In the genomic region with DNA sequence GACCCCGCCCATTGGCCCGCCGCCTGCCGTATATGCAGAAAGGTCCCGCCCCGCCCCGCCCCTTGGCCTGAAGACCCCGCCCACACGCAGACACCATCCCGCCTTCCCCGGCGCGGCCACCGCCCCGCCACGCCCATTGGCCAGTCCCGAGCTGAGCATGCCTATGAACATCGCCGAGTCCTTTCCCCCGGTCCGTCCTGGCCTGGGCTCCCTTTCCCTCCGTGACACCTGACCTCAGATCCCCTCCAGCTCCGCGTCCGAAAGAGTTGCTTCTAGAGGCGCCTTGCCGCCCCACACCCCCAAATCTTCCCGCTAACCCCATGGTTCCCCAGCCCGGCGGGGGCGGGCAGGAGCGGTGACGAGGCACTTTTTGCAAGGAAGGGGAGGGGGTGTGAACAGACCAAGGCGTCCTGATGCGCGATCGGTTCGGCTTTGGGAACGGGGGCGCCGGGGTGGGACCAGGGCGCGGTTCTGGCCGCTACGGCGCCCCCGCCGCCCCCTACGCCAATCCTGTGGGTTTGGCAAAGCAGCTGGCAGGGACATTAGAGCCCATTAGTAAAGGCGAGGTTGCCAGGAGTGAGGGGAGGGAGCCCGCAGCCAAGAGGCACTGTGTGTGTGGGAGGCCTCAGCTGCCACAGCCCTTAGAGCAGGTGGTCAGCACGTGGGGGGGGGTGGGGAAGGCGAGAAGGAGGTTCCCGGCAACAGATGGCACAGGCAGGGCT, we compare ENCODE assay signal across 8 cellular contexts. TPM values are rescaled to one million over a fixed set of nuclear protein-coding genes. Genes with fewer than 3 reads are reported as not detected.
DNase-seq lines count a peak whose midpoint lies in the region; ATAC-seq and TF ChIP-seq lines count a peak whose summit lies in the region.

No MANE protein-coding gene starts in this region.

- peak overlapping the region; percentile 89 for H3K27ac Mint-ChIP-seq in mesothelial cell of epicardium

- peak; percentile 45 for ATAC-seq in GM19328 (IDR thresholded peaks at IDR 0.05; ENCODE audit: unreplicated experiment)

- H3K4me3 ChIP-seq in HUES48 (ENCODE audit: low read depth, low read length) (peak overlapping the region; percentile 67), endocrine pancreas (ENCODE audit: control insufficient read depth, insufficient read depth, low read length) (no peak overlapping the region)

- peaks cover 10% of the 10 kb centered on the region for H3K36me3 Mint-ChIP-seq in mesothelial cell of epicardium

- H3K36me3 ChIP-seq in HUES48 (ENCODE audit: control insufficient read depth, insufficient read depth, low read length) (peaks cover 36% of the 10 kb centered on the region), endocrine pancreas (ENCODE audit: control insufficient read depth, insufficient read depth, low read length) (peaks cover 4% of the 10 kb centered on the region)

- peak overlapping the region; percentile 95 for H3K27ac ChIP-seq in HUES48 (ENCODE audit: low read depth, low read length)

- no peaks in the 10 kb centered on the region for H3K27me3 Mint-ChIP-seq in mesothelial cell of epicardium (ENCODE audit: low read depth)

- DNase-seq in AML-193 (lab: John Stamatoyannopoulos, UW), result peak; percentile 74 to 78
- DNase-seq in NOMO-1 treated with dmso at 0.1 percent for 144 hours (lab: John Stamatoyannopoulos, UW; ENCODE audit: unreplicated experiment), result peak; percentile 82
- peak; percentile 59 for DNase-seq in activated CD8-positive, alpha-beta memory T cell treated with anti-CD3 and anti-CD28 coated beads, Interleukin-2, amount 50 U/mL, for 24 hours (ENCODE audit: extremely low read depth)
- peak; percentile 87 to 89 for DNase-seq in mesothelial cell of epicardium (ENCODE audit: low spot score in 2 of 2, unreplicated experiment in 2 of 2)
- peak; percentile 71 for DNase-seq in stimulated activated CD8-positive, alpha-beta memory T cell treated with anti-CD3 and anti-CD28 coated beads, Interleukin-15, amount 100 ng/mL, for 1 hour (ENCODE audit: low read depth)

- peaks cover 3% of the 10 kb centered on the region for H3K4me1 Mint-ChIP-seq in mesothelial cell of epicardium

- H3K9ac ChIP-seq in HUES48 (ENCODE audit: low read depth, low read length) (peak overlapping the region; percentile 80), endocrine pancreas (ENCODE audit: control insufficient read depth, insufficient read depth, low read length) (peak overlapping the region; percentile 69)

- H3K9me3 Mint-ChIP-seq in mesothelial cell of epicardium, result no peaks in the 10 kb centered on the region

- H3K9me3 ChIP-seq in HUES48 (ENCODE audit: control insufficient read depth, insufficient read depth, low read length) (no peaks in the 10 kb centered on the region), endocrine pancreas (ENCODE audit: control insufficient read depth, low read length) (no peaks in the 10 kb centered on the region)

- no peak for TF ChIP-seq CTCF in mesothelial cell of epicardium (IDR thresholded peaks at IDR 0.05; ENCODE audit: unreplicated experiment)

- H3K4me3 Mint-ChIP-seq in mesothelial cell of epicardium, result peak overlapping the region; percentile 75

- H3K4me1 ChIP-seq in HUES48 (ENCODE audit: control insufficient read depth, insufficient read depth, low read length) (peaks cover 15% of the 10 kb centered on the region), endocrine pancreas (ENCODE audit: control insufficient read depth, insufficient read depth, low read length) (no peaks in the 10 kb centered on the region)

- H3K27me3 ChIP-seq in HUES48 (ENCODE audit: control insufficient read depth, insufficient read depth, low read length), result no peaks in the 10 kb centered on the region
- H3K27me3 ChIP-seq in endocrine pancreas (ENCODE audit: control insufficient read depth, insufficient read depth, low read length), result no peaks in the 10 kb centered on the region

RNA-seq across cellular contexts. Expression of a gene that starts 0.4 kb away (rescaled TPM):
- 35.0 to 42.5 TPM (median 39.2 TPM) in 3 replicates for total RNA-seq in mesothelial cell of epicardium

RNA-seq across cellular contexts. Expression of a gene that starts 25.8 kb away (rescaled TPM):
- 45.9 to 58.3 TPM (median 54.8 TPM) in 3 replicates for total RNA-seq in mesothelial cell of epicardium

RNA-seq across cellular contexts. Expression of a gene that starts 26.1 kb away (rescaled TPM):
- total RNA-seq in mesothelial cell of epicardium, result 26.2 to 28.3 TPM (median 27.0 TPM) in 3 replicates

RNA-seq across cellular contexts. Expression of a gene that starts 59.4 kb away (rescaled TPM):
- total RNA-seq in mesothelial cell of epicardium, result 14.2 to 18.4 TPM (median 15.0 TPM) in 3 replicates
